ENCODE assay signal across 2 cellular contexts in genomic region chr3:188624828-188625227, GRCh38.
TF ChIP-seq lines count a peak whose summit lies in the region.

No MANE protein-coding gene starts in this region.

TF ChIP-seq in liver, 16 proteins besides CTCF, POLR2A, EP300 and RAD21 (continued from another document):
- TF ChIP-seq ZBTB33 (IDR thresholded peaks at IDR 0.05) (no peak), EGR1 (IDR thresholded peaks at IDR 0.05; ENCODE audit: low read depth in 2 of 2) (no peak), NR2F2 (IDR thresholded peaks at IDR 0.05) (no peak), REST (IDR thresholded peaks at IDR 0.05) (no peak)

TF ChIP-seq in HepG2, 621 proteins besides CTCF, POLR2A, EP300 and RAD21 (continued from another document):
- TF ChIP-seq ZNF407 (CRISPR knock-in tag; IDR thresholded peaks at IDR 0.05; ENCODE audit: not compliant biosample characterization) (no peak), MYPOP (CRISPR knock-in tag; IDR thresholded peaks at IDR 0.05) (no peak), ZNF3 (CRISPR knock-in tag; IDR thresholded peaks at IDR 0.05) (no peak), ISX (CRISPR knock-in tag; conservative IDR thresholded peaks at IDR 0.05) (no peak), ZNF326 (CRISPR knock-in tag; IDR thresholded peaks at IDR 0.05; ENCODE audit: borderline replicate concordance) (no peak), RNF219 (CRISPR knock-in tag; IDR thresholded peaks at IDR 0.05) (no peak), ZNF512B (CRISPR knock-in tag; IDR thresholded peaks at IDR 0.05; ENCODE audit: borderline replicate concordance) (no peak), ZNF816 (CRISPR knock-in tag; IDR thresholded peaks at IDR 0.05; ENCODE audit: borderline replicate concordance) (no peak), ZBTB8A (CRISPR knock-in tag; IDR thresholded peaks at IDR 0.05; ENCODE audit: borderline replicate concordance, low read depth) (no peak), TAF15 (IDR thresholded peaks at IDR 0.05; ENCODE audit: low read depth, low read length, poor library complexity, severe bottlenecking) (no peak), ZNF782 (CRISPR knock-in tag; IDR thresholded peaks at IDR 0.05; ENCODE audit: borderline replicate concordance) (no peak), KAT2B (IDR thresholded peaks at IDR 0.05; ENCODE audit: borderline replicate concordance, low read depth, low read length) (no peak), FOXP1 (IDR thresholded peaks at IDR 0.05) (no peak), FOXP1 (CRISPR knock-in tag; IDR thresholded peaks at IDR 0.05) (no peak), ZNF549 (CRISPR knock-in tag; IDR thresholded peaks at IDR 0.05) (no peak), SMARCC2 (IDR thresholded peaks at IDR 0.05) (no peak), ZNF318 (CRISPR knock-in tag; IDR thresholded peaks at IDR 0.05) (no peak), ZNF343 (CRISPR knock-in tag; IDR thresholded peaks at IDR 0.05) (no peak), RFXAP (CRISPR knock-in tag; IDR thresholded peaks at IDR 0.05; ENCODE audit: borderline replicate concordance) (no peak)
